In genomic region chr3:171838218-171838720, GRCh38 we compare ENCODE assay signal across 7 cellular contexts. TPM values are rescaled to one million over a fixed set of nuclear protein-coding genes. Genes with fewer than 3 reads are reported as not detected.
DNase-seq lines count a peak whose midpoint lies in the region; ATAC-seq and TF ChIP-seq lines count a peak whose summit lies in the region.

No MANE protein-coding gene starts in this region.

- no peaks in the 10 kb centered on the region for H3K36me3 ChIP-seq in colonic mucosa
- no peaks in the 10 kb centered on the region for H3K36me3 ChIP-seq in mesendoderm (ENCODE audit: control insufficient read depth, insufficient read depth, low read length)
- H3K36me3 ChIP-seq in upper lobe of left lung: no peaks in the 10 kb centered on the region

- H3K4me1 ChIP-seq in colonic mucosa: peaks cover 6% of the 10 kb centered on the region
- H3K4me1 ChIP-seq in mesendoderm (ENCODE audit: control insufficient read depth, low read depth, low read length): no peaks in the 10 kb centered on the region
- peaks cover 10 to 27% (median 21%) of the 10 kb centered on the region in 4 donors for H3K4me1 ChIP-seq in upper lobe of left lung

- DNase-seq in M059J (ENCODE audit: low read depth) (peak; percentile 71), colonic mucosa (no peak), mesendoderm (peak; percentile 16), upper lobe of left lung (no peak), cerebellar cortex (ENCODE audit: low spot score) (no peak)
- DNase-seq in stimulated activated CD4-positive, alpha-beta T cell treated with anti-CD3 and anti-CD28 coated beads, Interleukin-2, amount 100 ng/mL, for 48 hours: no peak

- H3K4me3 ChIP-seq in colonic mucosa (no peak overlapping the region), mesendoderm (ENCODE audit: low read length) (no peak overlapping the region), upper lobe of left lung (peak overlapping the region in 1 of 4 donors; percentile 4)

- H3K9me3 ChIP-seq in colonic mucosa (no peaks in the 10 kb centered on the region), upper lobe of left lung (no peaks in the 10 kb centered on the region)

- no peak overlapping the region for H3K9ac ChIP-seq in colonic mucosa (ENCODE audit: low read depth in 2 of 2, low read length in 2 of 2)
- no peak overlapping the region for H3K9ac ChIP-seq in mesendoderm (ENCODE audit: low read length)

- H3K79me2 ChIP-seq in mesendoderm (ENCODE audit: control insufficient read depth, insufficient read depth, low read length): no peaks in the 10 kb centered on the region

- H2BK120ac ChIP-seq in mesendoderm (ENCODE audit: low read depth, low read length): no peak overlapping the region

- no peak overlapping the region for H3K4ac ChIP-seq in mesendoderm (ENCODE audit: low read depth, low read length)

- no peak overlapping the region for H3K23ac ChIP-seq in mesendoderm (ENCODE audit: low read length)

- H2BK15ac ChIP-seq in mesendoderm (replicated peaks; ENCODE audit: low read depth): no peak overlapping the region

- peak overlapping the region; percentile 32 for H3K27ac ChIP-seq in colonic mucosa
- H3K27ac ChIP-seq in mesendoderm (ENCODE audit: low read depth, low read length): no peak overlapping the region
- H3K27ac ChIP-seq in upper lobe of left lung: peak overlapping the region in 1 of 4 donors; percentile 13

- H4K8ac ChIP-seq in mesendoderm (ENCODE audit: low read depth, low read length): no peak overlapping the region

- no peak overlapping the region for H2AK5ac ChIP-seq in mesendoderm (ENCODE audit: low read length)

- no peak overlapping the region for H3K18ac ChIP-seq in mesendoderm (ENCODE audit: low read length)

- intact Hi-C loops in colonic mucosa (cut with DNase I): no loop called here

- H3K56ac ChIP-seq in mesendoderm (ENCODE audit: low read length): no peak overlapping the region

- peak; percentile 53 to 84 for ATAC-seq in upper lobe of left lung (ENCODE audit: low FRiP score in 2 of 2)
- no peak for ATAC-seq in GM19455 (IDR thresholded peaks at IDR 0.05; ENCODE audit: unreplicated experiment)

- H4K5ac ChIP-seq in mesendoderm (ENCODE audit: low read length): no peak overlapping the region

- no CpG with 5 or more reads among the region's 6 CpGs for WGBS in mesendoderm (ENCODE audit: extremely low coverage, insufficient coverage, low lambda C conversion rate)
- 32 to 33% methylated on average over 6 of the region's 6 CpGs for WGBS in upper lobe of left lung, 2 donors

- no peak overlapping the region for H2BK5ac ChIP-seq in mesendoderm (ENCODE audit: low read length)

- TF ChIP-seq EP300 in upper lobe of left lung (IDR thresholded peaks at IDR 0.05): no peak

- TF ChIP-seq POLR2A in upper lobe of left lung (IDR thresholded peaks at IDR 0.05): no peak

- no peaks in the 10 kb centered on the region for H3K79me1 ChIP-seq in mesendoderm (ENCODE audit: low read length)

- no peak for TF ChIP-seq CTCF in colonic mucosa (IDR thresholded peaks at IDR 0.05)
- no peak for TF ChIP-seq CTCF in upper lobe of left lung (IDR thresholded peaks at IDR 0.05)

- no peaks in the 10 kb centered on the region for H3K27me3 ChIP-seq in colonic mucosa
- H3K27me3 ChIP-seq in mesendoderm (ENCODE audit: insufficient read depth, low read length, poor library complexity): no peaks in the 10 kb centered on the region
- H3K27me3 ChIP-seq in upper lobe of left lung: no peaks in the 10 kb centered on the region

- no peak overlapping the region for H3K4me2 ChIP-seq in mesendoderm (ENCODE audit: low read length)

RNA-seq across cellular contexts. Expression of gene TMEM212, which starts 4.9 kb away (rescaled TPM):
- total RNA-seq in M059J (2014; rRNA removed; shearing (Covaris generic)): not detected in 2 replicates
- total RNA-seq in colonic mucosa: not detected
- polyA plus RNA-seq in mesendoderm (2013, experiment 1 of 2): not detected
- polyA plus RNA-seq in mesendoderm (2013, experiment 2 of 2): not detected
- total RNA-seq in upper lobe of left lung: 10 to 100 TPM in 1 of 6 donors, 1 to 10 TPM in 4, under 1 TPM in 1; 0.11 to 20.8 (median 3.7) TPM

RNA-seq across cellular contexts. Expression of gene PLD1, which starts 28.0 kb away (rescaled TPM):
- 7.6 and 7.8 TPM in 2 replicates for total RNA-seq in M059J (2014; rRNA removed; shearing (Covaris generic))
- total RNA-seq in colonic mucosa (10 to 100 TPM; 49.6 to 81.3 TPM), upper lobe of left lung (10 to 100 TPM; 11.2 to 47.1 (median 15.6) TPM)
- 0.42 TPM for polyA plus RNA-seq in mesendoderm (2013, experiment 1 of 2)
- polyA plus RNA-seq in mesendoderm (2013, experiment 2 of 2): 0.56 TPM

Comparison
In these comparisons a context has a peak if more than half of its experiments do, and no peak if none do; other contexts are left out.
1. DNase-seq: peak in M059J (single experiment) and mesendoderm (single experiment); none in colonic mucosa (single experiment), upper lobe of left lung (0 of 2), stimulated activated CD4-positive, alpha-beta T cell treated with anti-CD3 and anti-CD28 coated beads, Interleukin-2, amount 100 ng/mL, for 48 hours (0 of 2) and cerebellar cortex (single experiment).